ENCODE assay signal across 12 cellular contexts in the genomic region with DNA sequence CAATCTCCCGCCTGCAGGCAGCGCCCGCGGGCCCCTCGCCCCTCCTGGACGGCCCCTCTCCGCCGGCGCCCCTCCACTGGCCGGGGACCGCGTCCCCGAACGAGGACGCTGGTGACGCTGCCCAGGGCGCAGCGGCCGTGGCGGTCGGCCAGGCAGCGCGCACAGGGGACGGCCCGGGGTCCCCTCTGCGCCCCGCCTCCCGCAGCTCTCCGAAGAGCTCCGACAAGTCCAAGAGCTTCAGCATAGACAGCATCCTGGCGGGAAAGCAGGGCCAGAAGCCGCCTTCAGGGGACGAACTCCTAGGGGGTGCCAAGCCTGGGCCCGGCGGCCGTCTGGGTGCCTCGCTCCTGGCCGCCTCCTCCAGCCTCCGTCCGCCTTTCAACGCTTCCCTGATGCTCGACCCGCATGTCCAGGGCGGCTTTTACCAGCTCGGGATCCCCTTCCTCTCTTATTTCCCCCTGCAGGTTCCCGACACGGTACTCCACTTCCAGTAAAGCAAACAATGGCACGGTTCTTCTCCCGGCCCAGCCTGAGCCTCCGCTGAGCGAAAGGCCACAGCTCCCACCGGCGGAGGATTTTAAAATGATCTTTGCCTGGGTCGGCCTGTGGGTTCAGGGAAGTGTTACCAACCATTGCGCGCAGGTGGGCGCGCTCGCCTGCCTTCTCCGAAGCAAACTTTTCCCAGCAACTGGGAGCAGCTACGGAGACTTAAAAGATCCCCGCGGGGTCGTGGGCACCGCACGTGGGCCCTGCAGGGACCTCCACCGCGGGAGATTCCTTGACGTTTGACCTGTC. TPM values are rescaled to one million over a fixed set of nuclear protein-coding genes. Genes with fewer than 3 reads are reported as not detected.
DNase-seq lines count a peak whose midpoint lies in the region; ATAC-seq, FAIRE-seq and TF ChIP-seq lines count a peak whose summit lies in the region.
"Had no signal": no experiment of that assay in that cellular context is flagged by ENCODE, and none has a peak within 500 bp of the region (broad histone marks: within the 10 kb centered on the region; RNA-seq: fewer than 3 reads in every experiment).

No MANE protein-coding gene starts in this region.

- no peaks in the 10 kb centered on the region for H3K9me1 ChIP-seq in keratinocyte (ENCODE audit: control insufficient read depth, extremely low read depth, insufficient read depth, low read length)

- no peak for ATAC-seq in HG02885 (IDR thresholded peaks at IDR 0.05; ENCODE audit: poor library complexity, unreplicated experiment)

- no peaks in the 10 kb centered on the region for H3K79me2 ChIP-seq in keratinocyte (ENCODE audit: control insufficient read depth, insufficient read depth, low read length)

- TF ChIP-seq POLR2A in suprapubic skin (IDR thresholded peaks at IDR 0.05) (no peak), prostate gland (IDR thresholded peaks at IDR 0.05) (no peak)

- H3K9me3 ChIP-seq in HUES64 (ENCODE audit: insufficient read depth, low read depth, low read length): no peaks in the 10 kb centered on the region
- no peaks in the 10 kb centered on the region for H3K9me3 ChIP-seq in keratinocyte (ENCODE audit: control insufficient read depth, low read depth, low read length)
- no peaks in the 10 kb centered on the region for H3K9me3 ChIP-seq in suprapubic skin
- H3K9me3 ChIP-seq in prostate gland: no peaks in the 10 kb centered on the region

- DNase-seq in bronchial epithelial cell (ENCODE audit: low read depth) (no peak), keratinocyte (ENCODE audit: low read depth, low spot score) (no peak), suprapubic skin (ENCODE audit: low spot score in 2 of 2) (no peak), glomerular visceral epithelial cell (ENCODE audit: extremely low spot score) (no peak), T1000 (lab: John Stamatoyannopoulos, UW) (no peak), prostate gland (ENCODE audit: low spot score) (no peak)
- DNase-seq: NCI-H2081; PC-9; stimulated activated CD4-positive, alpha-beta T cell treated with anti-CD3 and anti-CD28 coated beads, Interleukin-2, amount 100 ng/mL, for 48 hours had no signal

- TF ChIP-seq CTCF in bronchial epithelial cell (IDR thresholded peaks at IDR 0.05; ENCODE audit: insufficient read depth, low read length, severe bottlenecking) (no peak), keratinocyte (optimal IDR thresholded peaks at IDR 0.05 in 1 of 3, IDR thresholded peaks at IDR 0.05 in 1 of 3, conservative IDR thresholded peaks at IDR 0.05 in 1 of 3; ENCODE audit: extremely low read depth in 1 of 3, insufficient read depth in 2 of 3, low read length in 3 of 3) (no peak), suprapubic skin (IDR thresholded peaks at IDR 0.05) (no peak), prostate gland (IDR thresholded peaks at IDR 0.05) (no peak)

- FAIRE-seq in bronchial epithelial cell (lab: Jason Lieb, UNC): no peak
- no peak for FAIRE-seq in keratinocyte (lab: Jason Lieb, UNC)
- FAIRE-seq: G401.6 had no signal

- dilution Hi-C loops in keratinocyte (cut with MboI; ENCODE audit: extremely low pct_ligation_motif_present, low sequenced_read_pairs): no loop called here

- H3K27ac ChIP-seq in HUES64 (ENCODE audit: low read depth, low read length) (no peak overlapping the region), keratinocyte (ENCODE audit: control insufficient read depth, insufficient read depth, low read length) (no peak overlapping the region), suprapubic skin (peak overlapping the region; percentile 16), prostate gland (no peak overlapping the region)
- H3K27ac ChIP-seq: PC-9 had no signal

- no peak overlapping the region for H2AFZ ChIP-seq in keratinocyte (ENCODE audit: control insufficient read depth, low read length)
- H2AFZ ChIP-seq: PC-9 had no signal

- H3K4me3 ChIP-seq in HUES64 (ENCODE audit: low read length): peak overlapping the region; percentile 46
- peak overlapping the region; percentile 58 for H3K4me3 ChIP-seq in bronchial epithelial cell (ENCODE audit: low read depth, low read length)
- H3K4me3 ChIP-seq in keratinocyte (ENCODE audit: control insufficient read depth in 2 of 3, extremely low read depth in 1 of 3, insufficient read depth in 2 of 3, low read depth in 1 of 3, low read length in 3 of 3): peak overlapping the region in 1 of 3 experiments; percentile 43
- H3K4me3 ChIP-seq in suprapubic skin: peak overlapping the region; percentile 24
- peak overlapping the region in 1 of 2 donors; percentile 8 for H3K4me3 ChIP-seq in prostate gland
- H3K4me3 ChIP-seq: PC-9 had no signal

- peak overlapping the region; percentile 51 for H3K4me2 ChIP-seq in keratinocyte (ENCODE audit: control insufficient read depth, extremely low read depth, insufficient read depth, low read depth, low read length)
- H3K4me2 ChIP-seq: PC-9 had no signal

- intact Hi-C loops in prostate gland (cut with DNase I): no loop called here

- H3K4me1 ChIP-seq in HUES64 (ENCODE audit: insufficient read depth, low read length) (peaks cover 26% of the 10 kb centered on the region), keratinocyte (ENCODE audit: control insufficient read depth, extremely low read depth, insufficient read depth, low read length) (peaks cover 15% of the 10 kb centered on the region), suprapubic skin (peaks cover 31% of the 10 kb centered on the region), prostate gland (replicated peaks) (no peaks in the 10 kb centered on the region)

- H4K20me1 ChIP-seq in keratinocyte (ENCODE audit: control insufficient read depth, extremely low read depth, insufficient read depth, low read length): no peaks in the 10 kb centered on the region

- TF ChIP-seq EP300 in suprapubic skin (IDR thresholded peaks at IDR 0.05): no peak

- WGBS in HUES64: 6% methylated on average over 69 of the region's 69 CpGs
- 8% methylated on average over 27 of the region's 69 CpGs for WGBS in suprapubic skin
- WGBS in prostate gland: 26% methylated on average over 59 of the region's 69 CpGs

- H3K36me3 ChIP-seq in HUES64 (ENCODE audit: insufficient read depth, low read length) (no peaks in the 10 kb centered on the region), bronchial epithelial cell (ENCODE audit: control insufficient read depth, insufficient read depth, low read length) (no peaks in the 10 kb centered on the region), keratinocyte (ENCODE audit: control insufficient read depth in 2 of 2, extremely low read depth in 1 of 2, insufficient read depth in 2 of 2, low read length in 2 of 2) (no peaks in the 10 kb centered on the region), suprapubic skin (no peaks in the 10 kb centered on the region), prostate gland (no peaks in the 10 kb centered on the region)

- H3K27me3 ChIP-seq in HUES64 (ENCODE audit: insufficient read depth, low read length) (peaks cover 99% of the 10 kb centered on the region), bronchial epithelial cell (ENCODE audit: control insufficient read depth, insufficient read depth, low read length) (no peaks in the 10 kb centered on the region), keratinocyte (ENCODE audit: control insufficient read depth, extremely low read depth, insufficient read depth, low read length) (peaks cover 16% of the 10 kb centered on the region), suprapubic skin (peaks cover 95% of the 10 kb centered on the region), prostate gland (replicated peaks; ENCODE audit: insufficient read depth) (peaks cover 40% of the 10 kb centered on the region)

- no peak overlapping the region for H3K9ac ChIP-seq in HUES64 (ENCODE audit: low read depth, low read length)
- H3K9ac ChIP-seq in keratinocyte (ENCODE audit: control insufficient read depth, extremely low read depth, insufficient read depth, low read length): no peak overlapping the region

RNA-seq across cellular contexts. Expression of gene FOXL1, which starts 1.1 kb away (rescaled TPM):
- 0.05 TPM for polyA plus RNA-seq in HUES64 (2013, experiment 1 of 2)
- polyA plus RNA-seq in HUES64 (2013, experiment 2 of 2): 0.19 TPM
- total RNA-seq in bronchial epithelial cell: 1.1 and 1.5 TPM in 2 replicates
- polyA plus RNA-seq in keratinocyte: 0.10 to 0.13 TPM (median 0.11 TPM) in 3 replicates
- 0.11 TPM for polyA plus RNA-seq in keratinocyte (2011; ENCODE audit: low read depth)
- polyA plus RNA-seq in keratinocyte (2011; cell fraction: cytosol; rRNA removed): 0.08 and 0.09 TPM in 2 replicates
- polyA plus RNA-seq in keratinocyte (2011; cell fraction: nucleus; rRNA removed): 0.13 and 0.15 TPM in 2 replicates
- polyA plus RNA-seq in keratinocyte (2012; ENCODE audit: low replicate concordance): 0.11 and 0.24 TPM in 2 replicates
- 0.07 TPM in 1 of 3 replicates, not detected in the others for polyA minus RNA-seq in keratinocyte
- polyA minus RNA-seq in keratinocyte (2011; cell fraction: cytosol; rRNA and poly(A)+ RNA removed): not detected
- polyA minus RNA-seq in keratinocyte (2011; cell fraction: nucleus; rRNA and poly(A)+ RNA removed): 0.11 and 0.23 TPM in 2 replicates
- under 1 TPM in 2 of 4 donors, not detected in 2; 0.23 to 0.40 TPM for total RNA-seq in suprapubic skin
- 1 to 10 TPM in 1 of 2 donors, under 1 TPM in 1; 0.87 to 8.6 TPM for total RNA-seq in prostate gland
- total RNA-seq: PC-9 had no signal

RNA-seq across cellular contexts. Expression of gene FOXC2, which starts 12.8 kb away (rescaled TPM):
- 0.40 TPM for polyA plus RNA-seq in HUES64 (2013, experiment 1 of 2)
- 0.70 TPM for polyA plus RNA-seq in HUES64 (2013, experiment 2 of 2)
- total RNA-seq in bronchial epithelial cell (under 0.01 TPM in 1 of 2 replicates, not detected in the other), suprapubic skin (under 1 TPM in 1 of 4 donors, not detected in 3; 0.56 TPM), prostate gland (1 to 10 TPM in 1 of 2 donors, under 1 TPM in 1; 0.41 to 6.5 TPM)
- polyA plus RNA-seq in keratinocyte: 0.02 TPM in 1 of 3 replicates, not detected in the others
- polyA plus RNA-seq in keratinocyte (2011; ENCODE audit: low read depth): not detected
- polyA plus RNA-seq in keratinocyte (2011; cell fraction: cytosol; rRNA removed): not detected in 2 replicates
- polyA plus RNA-seq in keratinocyte (2011; cell fraction: nucleus; rRNA removed): 0.05 TPM in 1 of 2 replicates, not detected in the other
- polyA plus RNA-seq in keratinocyte (2012; ENCODE audit: low replicate concordance): 0.07 TPM in 1 of 2 replicates, not detected in the other
- polyA minus RNA-seq in keratinocyte: not detected in 3 replicates
- not detected for polyA minus RNA-seq in keratinocyte (2011; cell fraction: cytosol; rRNA and poly(A)+ RNA removed)
- not detected in 2 replicates for polyA minus RNA-seq in keratinocyte (2011; cell fraction: nucleus; rRNA and poly(A)+ RNA removed)
- total RNA-seq: PC-9 had no signal

RNA-seq across cellular contexts. Expression of gene MTHFSD, which starts 24.4 kb away (rescaled TPM):
- 7.2 TPM for polyA plus RNA-seq in HUES64 (2013, experiment 1 of 2)
- polyA plus RNA-seq in HUES64 (2013, experiment 2 of 2): 11.6 TPM
- 13.2 and 19.7 TPM in 2 replicates for total RNA-seq in bronchial epithelial cell
- polyA plus RNA-seq in keratinocyte: 11.5 to 16.2 TPM (median 14.7 TPM) in 3 replicates
- 6.9 TPM for polyA plus RNA-seq in keratinocyte (2011; ENCODE audit: low read depth)
- polyA plus RNA-seq in keratinocyte (2011; cell fraction: cytosol; rRNA removed): 6.7 and 7.5 TPM in 2 replicates
- polyA plus RNA-seq in keratinocyte (2011; cell fraction: nucleus; rRNA removed): 56.3 and 57.2 TPM in 2 replicates
- 10.6 and 12.0 TPM in 2 replicates for polyA plus RNA-seq in keratinocyte (2012; ENCODE audit: low replicate concordance)
- polyA minus RNA-seq in keratinocyte: 3.4 to 14.0 TPM (median 13.6 TPM) in 3 replicates
- polyA minus RNA-seq in keratinocyte (2011; cell fraction: cytosol; rRNA and poly(A)+ RNA removed): 5.2 TPM
- 17.8 and 25.4 TPM in 2 replicates for polyA minus RNA-seq in keratinocyte (2011; cell fraction: nucleus; rRNA and poly(A)+ RNA removed)
- total RNA-seq in suprapubic skin: 10 to 100 TPM; 12.4 to 43.4 (median 18.8) TPM
- 10 to 100 TPM; 23.7 to 43.8 TPM for total RNA-seq in prostate gland
